14 cellular contexts compared by ENCODE assay signal in genomic region chr2:62412347-62412742, GRCh38.
DNase-seq lines count a peak whose midpoint lies in the region; ATAC-seq and TF ChIP-seq lines count a peak whose summit lies in the region.
"Had no signal": no experiment of that assay in that cellular context is flagged by ENCODE, and none has a peak within 500 bp of the region (broad histone marks: within the 10 kb centered on the region; RNA-seq: fewer than 3 reads in every experiment).

No MANE protein-coding gene starts in this region.

- no peaks in the 10 kb centered on the region for H3K36me3 ChIP-seq in Caco-2 (ENCODE audit: control insufficient read depth, insufficient read depth, low read length)
- H3K36me3 ChIP-seq in Panc1 (ENCODE audit: control insufficient read depth, insufficient read depth, low read length), result no peaks in the 10 kb centered on the region
- no peaks in the 10 kb centered on the region for H3K36me3 ChIP-seq in endocrine pancreas (ENCODE audit: control insufficient read depth, insufficient read depth, low read length)
- H3K36me3 ChIP-seq in A673 (ENCODE audit: insufficient read depth, low read length, poor library complexity, severe bottlenecking), result no peaks in the 10 kb centered on the region
- H3K36me3 ChIP-seq: BLaER1 treated with 17β-estradiol and CSF1 and Interleukin-3, amounts not matched to agents 10 nM and 100 nM; prostate gland had no signal

- H3K27ac ChIP-seq in Panc1 (ENCODE audit: low read length), result no peak overlapping the region
- H3K27ac ChIP-seq in A673 (ENCODE audit: low read depth, low read length, poor library complexity, severe bottlenecking), result no peak overlapping the region

- DNase-seq in Caco-2, result peak in 1 of 2 experiments; percentile 25
- no peak for DNase-seq in Panc1 (ENCODE audit: low read depth, low spot score)
- no peak for DNase-seq in neural crest cell (ENCODE audit: low read depth, low spot score)
- DNase-seq in NCI-H524 (lab: John Stamatoyannopoulos, UW), result no peak
- DNase-seq in A673 (ENCODE audit: low spot score), result no peak
- no peak for DNase-seq in NCI-H2171 (lab: John Stamatoyannopoulos, UW)
- DNase-seq: activated CD8-positive, alpha-beta memory T cell treated with anti-CD3 and anti-CD28 coated beads, Interleukin-2, amount 50 U/mL, for 4 hours; activated naive CD8-positive, alpha-beta T cell treated with anti-CD3 and anti-CD28 coated beads, Interleukin-2, amount 50 U/mL, for 24 hours; stimulated activated CD4-positive, alpha-beta T cell treated with anti-CD3 and anti-CD28 coated beads, Interleukin-2, amount 100 ng/mL, for 24 hours; stimulated activated naive B cell treated with anti-CD40 and anti-IgM and Interleukin-4, amounts not matched to agents 10 μg/mL and 1 μg/mL and 100 μg/mL, for 72 hours had no signal

- H3K9me3 ChIP-seq in Caco-2 (no peaks in the 10 kb centered on the region), Panc1 (ENCODE audit: control insufficient read depth, insufficient read depth, low read depth, low read length) (no peaks in the 10 kb centered on the region), endocrine pancreas (ENCODE audit: control insufficient read depth, low read length) (no peaks in the 10 kb centered on the region), A673 (ENCODE audit: low read depth, low read length, poor library complexity, severe bottlenecking) (no peaks in the 10 kb centered on the region)
- H3K9me3 ChIP-seq: BLaER1 treated with 17β-estradiol and CSF1 and Interleukin-3, amounts not matched to agents 10 nM and 100 nM; prostate gland had no signal

- no peak overlapping the region for H3K4me3 Mint-ChIP-seq in Caco-2 (ENCODE audit: unreplicated experiment)
- H3K4me3 Mint-ChIP-seq in neural crest cell, result no peak overlapping the region
- H3K4me3 Mint-ChIP-seq: activated naive CD8-positive, alpha-beta T cell treated with anti-CD3 and anti-CD28 coated beads, Interleukin-2, amount 50 U/mL, for 24 hours had no signal

- in situ Hi-C loops in Panc1 (cut with HindIII; ENCODE audit: low pct_unique_long_range_greater_than_20kb, low sequenced_read_pairs), result no loop called here

- H3K9me3 Mint-ChIP-seq in Caco-2 (ENCODE audit: unreplicated experiment) (no peaks in the 10 kb centered on the region), neural crest cell (no peaks in the 10 kb centered on the region)
- H3K9me3 Mint-ChIP-seq: activated naive CD8-positive, alpha-beta T cell treated with anti-CD3 and anti-CD28 coated beads, Interleukin-2, amount 50 U/mL, for 24 hours; stimulated activated naive B cell treated with anti-CD40 and anti-IgM and Interleukin-4, amounts not matched to agents 10 μg/mL and 1 μg/mL and 100 μg/mL, for 72 hours had no signal

- H3K4me1 ChIP-seq in Caco-2 (peaks cover 42% of the 10 kb centered on the region), Panc1 (ENCODE audit: control insufficient read depth, insufficient read depth, low read length) (no peaks in the 10 kb centered on the region), endocrine pancreas (ENCODE audit: control insufficient read depth, insufficient read depth, low read length) (no peaks in the 10 kb centered on the region), A673 (ENCODE audit: insufficient read depth, low read length, poor library complexity, severe bottlenecking) (no peaks in the 10 kb centered on the region)

- CTCF ChIA-PET in Caco-2 (lab: Charles Lee) (interaction anchor here (0.5 to 2.9 kb wide), 11 partner anchors 32 to 638 kb away, joined by 3 to 30 read pairs (median 5); no protein-coding TSS in a partner anchor), Panc1 (lab: Charles Lee) (interaction anchor here (1.0 kb wide), 1 partner anchor 418 kb away, joined by 3 read pairs; no protein-coding TSS in a partner anchor), A673 (lab: Charles Lee) (interaction anchor here (1.3 kb wide), 1 partner anchor 419 kb away, joined by 4 read pairs; no protein-coding TSS in a partner anchor)

- peak overlapping the region; percentile 84 for H3K27ac Mint-ChIP-seq in Caco-2 (ENCODE audit: unreplicated experiment)
- no peak overlapping the region for H3K27ac Mint-ChIP-seq in neural crest cell (ENCODE audit: unreplicated experiment)
- H3K27ac Mint-ChIP-seq: stimulated activated naive B cell treated with anti-CD40 and anti-IgM and Interleukin-4, amounts not matched to agents 10 μg/mL and 1 μg/mL and 100 μg/mL, for 72 hours had no signal

- no peak for ATAC-seq in Panc1
- no peak for ATAC-seq in GM18861 (IDR thresholded peaks at IDR 0.05; ENCODE audit: unreplicated experiment)

- H3K9ac ChIP-seq in endocrine pancreas (ENCODE audit: control insufficient read depth, insufficient read depth, low read length), result no peak overlapping the region

- no peaks in the 10 kb centered on the region for H3K27me3 ChIP-seq in Caco-2 (replicated peaks; ENCODE audit: control insufficient read depth, insufficient read depth, low read length)
- H3K27me3 ChIP-seq in Panc1 (ENCODE audit: control insufficient read depth, insufficient read depth, low read length), result no peaks in the 10 kb centered on the region
- H3K27me3 ChIP-seq in endocrine pancreas (ENCODE audit: control insufficient read depth, insufficient read depth, low read length), result no peaks in the 10 kb centered on the region
- no peaks in the 10 kb centered on the region for H3K27me3 ChIP-seq in A673 (replicated peaks; ENCODE audit: insufficient read depth, low read depth, low read length, poor library complexity)
- H3K27me3 ChIP-seq: BLaER1 treated with 17β-estradiol and CSF1 and Interleukin-3, amounts not matched to agents 10 nM and 100 nM had no signal

- H3K27me3 Mint-ChIP-seq in Caco-2 (ENCODE audit: insufficient read depth, unreplicated experiment) (no peaks in the 10 kb centered on the region), neural crest cell (ENCODE audit: low read depth) (no peaks in the 10 kb centered on the region)
- H3K27me3 Mint-ChIP-seq: activated naive CD8-positive, alpha-beta T cell treated with anti-CD3 and anti-CD28 coated beads, Interleukin-2, amount 50 U/mL, for 24 hours had no signal

- POLR2A ChIA-PET in Caco-2 (lab: Charles Lee) (interaction anchor here (1.4 kb wide), 1 partner anchor 214 kb away, joined by 5 read pairs; no protein-coding TSS in a partner anchor), Panc1 (lab: Charles Lee) (no interaction called here), A673 (lab: Charles Lee; ENCODE audit: low non-redundant PET) (no interaction called here)

- no peak for TF ChIP-seq CTCF in Caco-2 (IDR thresholded peaks at IDR 0.05; ENCODE audit: insufficient read depth in 1 of 2, low read depth in 1 of 2, low read length in 1 of 2, severe bottlenecking in 1 of 2, unreplicated experiment in 1 of 2)
- peak; percentile 25; the same call in 1 of the 2 replicates for TF ChIP-seq CTCF in Panc1 (IDR thresholded peaks at IDR 0.05)
- TF ChIP-seq CTCF in neural crest cell (conservative IDR thresholded peaks at IDR 0.05), result peak; percentile 47
- no peak for TF ChIP-seq CTCF in A673 (conservative IDR thresholded peaks at IDR 0.05; ENCODE audit: low read depth, low read length)

- H3K4me1 Mint-ChIP-seq in Caco-2 (ENCODE audit: low read depth, unreplicated experiment), result peaks cover 49% of the 10 kb centered on the region
- peaks cover 21% of the 10 kb centered on the region for H3K4me1 Mint-ChIP-seq in neural crest cell

- peaks cover 4% of the 10 kb centered on the region for H3K36me3 Mint-ChIP-seq in Caco-2 (ENCODE audit: insufficient read depth, unreplicated experiment)
- H3K36me3 Mint-ChIP-seq in neural crest cell (ENCODE audit: low read depth), result no peaks in the 10 kb centered on the region
- H3K36me3 Mint-ChIP-seq: stimulated activated naive B cell treated with anti-CD40 and anti-IgM and Interleukin-4, amounts not matched to agents 10 μg/mL and 1 μg/mL and 100 μg/mL, for 72 hours had no signal

- BruUV-seq in Caco-2 (replicated peaks; lab: Mats Ljungman, UMichigan), result no TSS peak
- BruUV-seq in Panc1 (replicated peaks; lab: Mats Ljungman, UMichigan), result no TSS peak
- BruUV-seq in A673 (replicated peaks; lab: Mats Ljungman, UMichigan), result no TSS peak

- intact Hi-C loops in Caco-2 (cut with micrococcal nuclease; ENCODE audit: unreplicated experiment) (loop anchor here (5.0 kb wide), 2 partner anchors 185 to 260 kb away; no protein-coding TSS in a partner anchor), Panc1 (cut with micrococcal nuclease; ENCODE audit: unreplicated experiment) (loop anchor here (5.0 kb wide), 3 partner anchors 215 to 495 kb away; partner anchors contain the start of gene B3GNT2), A673 (cut with micrococcal nuclease; ENCODE audit: unreplicated experiment) (loop anchor here (2.0 to 10.0 kb wide), 2 partner anchors 218 to 494 kb away; partner anchors contain the start of gene B3GNT2)

- H3K4me3 ChIP-seq in Caco-2 (ENCODE audit: low read depth, low read length), result no peak overlapping the region
- H3K4me3 ChIP-seq in Panc1 (ENCODE audit: low read depth in 2 of 2, low read length in 2 of 2), result no peak overlapping the region
- peak overlapping the region; percentile 38 for H3K4me3 ChIP-seq in endocrine pancreas (ENCODE audit: control insufficient read depth, insufficient read depth, low read length)
- H3K4me3 ChIP-seq in A673 (ENCODE audit: low read depth, low read length, poor library complexity, severe bottlenecking), result no peak overlapping the region
- H3K4me3 ChIP-seq: prostate gland had no signal

Comparison
In these comparisons a context has a peak if more than half of its experiments do, and no peak if none do; other contexts are left out.
1. CTCF ChIP-seq: peak in Panc1 (single experiment) and neural crest cell (single experiment); none in Caco-2 (0 of 2) and A673 (single experiment).